Comparison of ENCODE assay signal across 14 cellular contexts in genomic region chr1:154753426-154753825, GRCh38.
"Had no signal": no experiment of that assay in that cellular context is flagged by ENCODE, and none has a peak within 500 bp of the region (broad histone marks: within the 10 kb centered on the region; RNA-seq: fewer than 3 reads in every experiment).

No MANE protein-coding gene starts in this region.

- H3K27ac Mint-ChIP-seq: activated T-helper 17 cell treated with anti-CD3 and anti-CD28 coated beads, Interleukin-2, amount 50 U/mL, for 72 hours; stimulated activated naive B cell treated with anti-CD40 and anti-IgM and Interleukin-4, amounts not matched to agents 10 μg/mL and 1 μg/mL and 100 μg/mL, for 72 hours had no signal

- H3K9me3 Mint-ChIP-seq: activated T-helper 17 cell treated with anti-CD3 and anti-CD28 coated beads, Interleukin-2, amount 50 U/mL, for 72 hours; neural crest cell; stimulated activated naive B cell treated with anti-CD40 and anti-IgM and Interleukin-4, amounts not matched to agents 10 μg/mL and 1 μg/mL and 100 μg/mL, for 72 hours had no signal

- H3K4me3 Mint-ChIP-seq: activated T-helper 17 cell treated with anti-CD3 and anti-CD28 coated beads, Interleukin-2, amount 50 U/mL, for 72 hours; neural crest cell; stimulated activated naive B cell treated with anti-CD40 and anti-IgM and Interleukin-4, amounts not matched to agents 10 μg/mL and 1 μg/mL and 100 μg/mL, for 72 hours had no signal

- H3K36me3 Mint-ChIP-seq: stimulated activated naive B cell treated with anti-CD40 and anti-IgM and Interleukin-4, amounts not matched to agents 10 μg/mL and 1 μg/mL and 100 μg/mL, for 72 hours had no signal

- DNase-seq: activated T-cell treated with anti-CD3 and anti-CD28 coated beads for 4 hours; hypothalamus; left lung; psoas muscle; right cardiac atrium; Right ventricle myocardium superior; stimulated activated CD4-positive, alpha-beta T cell treated with anti-CD3 and anti-CD28 coated beads, Interleukin-15, amount 100 ng/mL, for 24 hours; stimulated activated CD4-positive, alpha-beta T cell treated with anti-CD3 and anti-CD28 coated beads, Interleukin-2, amount 100 ng/mL, for 48 hours; stimulated activated naive B cell treated with anti-CD40 and anti-IgM and Interleukin-4, amounts not matched to agents 10 μg/mL and 1 μg/mL and 100 μg/mL, for 72 hours; SW 1271; T-helper 2 cell; thyroid gland had no signal

- ATAC-seq: activated T-helper 17 cell treated with anti-CD3 and anti-CD28 coated beads, Interleukin-2, amount 50 U/mL, for 72 hours; left lung; psoas muscle; right cardiac atrium; stimulated activated naive B cell treated with anti-CD40 and anti-IgM and Interleukin-4, amounts not matched to agents 10 μg/mL and 1 μg/mL and 100 μg/mL, for 72 hours had no signal
